Comparison of ENCODE assay signal across 8 cellular contexts in the genomic region with DNA sequence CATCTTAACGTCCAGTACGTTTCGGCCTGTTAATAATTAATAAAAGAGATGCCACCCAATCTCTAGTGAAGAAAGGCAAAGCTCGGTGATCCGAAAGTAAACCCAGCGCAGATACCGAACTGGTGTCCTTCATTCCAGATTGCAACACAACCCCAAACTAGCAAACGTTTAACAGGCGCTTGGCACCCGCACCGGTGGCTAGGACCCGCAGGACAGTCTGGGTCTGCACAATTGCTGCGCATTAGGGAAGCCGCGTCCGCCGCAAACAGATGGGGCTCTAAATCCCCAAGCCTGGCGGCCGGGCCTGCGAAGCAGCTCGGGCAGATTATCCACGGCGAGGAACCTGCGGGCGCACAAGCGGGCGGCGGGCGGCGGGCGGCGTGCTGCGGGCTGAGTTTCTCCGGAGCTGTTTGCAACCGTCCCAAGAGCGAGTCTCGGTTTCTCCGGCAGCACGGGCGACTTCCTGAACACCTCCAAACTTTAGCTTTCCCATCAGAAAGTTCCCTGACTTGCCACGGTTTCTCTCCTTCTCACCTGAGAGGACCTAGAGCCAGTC.
DNase-seq lines count a peak whose midpoint lies in the region; ATAC-seq, FAIRE-seq and TF ChIP-seq lines count a peak whose summit lies in the region.

No MANE protein-coding gene starts in this region.

- H3K4me1 ChIP-seq in BE2C (peaks cover 3% of the 10 kb centered on the region; the same call in 1 of the 2 replicates), kidney (ENCODE audit: control insufficient read depth in 1 of 2, insufficient read depth in 1 of 2, low read depth in 1 of 2, low read length in 2 of 2) (no peaks in the 10 kb centered on the region)

- DNase-seq in BE2C (peak; percentile 65), bronchial epithelial cell (ENCODE audit: low read depth) (no peak), kidney (peak; percentile 85), kidney glomerular epithelial cell (lab: John Stamatoyannopoulos, UW) (no peak)
- DNase-seq in stimulated activated CD4-positive, alpha-beta T cell treated with anti-CD3 and anti-CD28 coated beads, Interleukin-15, amount 100 ng/mL, for 24 hours: peak; percentile 68

- TF ChIP-seq CTCF in BE2C (IDR thresholded peaks at IDR 0.05; ENCODE audit: low read depth, low read length): no peak
- TF ChIP-seq CTCF in bronchial epithelial cell (IDR thresholded peaks at IDR 0.05; ENCODE audit: insufficient read depth, low read length, severe bottlenecking): peak; percentile 2
- TF ChIP-seq CTCF in kidney (IDR thresholded peaks at IDR 0.05; ENCODE audit: borderline replicate concordance, extremely low read depth, insufficient read depth): no peak

- no peaks in the 10 kb centered on the region for H3K9me3 ChIP-seq in BE2C
- H3K9me3 ChIP-seq in kidney (ENCODE audit: control insufficient read depth in 1 of 2, low read length in 2 of 2): no peaks in the 10 kb centered on the region

- peaks cover 44% of the 10 kb centered on the region for H3K27me3 ChIP-seq in BE2C
- no peaks in the 10 kb centered on the region for H3K27me3 ChIP-seq in bronchial epithelial cell (ENCODE audit: control insufficient read depth, insufficient read depth, low read length)

- ATAC-seq in HG02763 (IDR thresholded peaks at IDR 0.05; ENCODE audit: unreplicated experiment) (peak; percentile 7), GM19397 (IDR thresholded peaks at IDR 0.05; ENCODE audit: unreplicated experiment) (no peak)

- H3K36me3 ChIP-seq in BE2C: no peaks in the 10 kb centered on the region
- H3K36me3 ChIP-seq in bronchial epithelial cell (ENCODE audit: control insufficient read depth, insufficient read depth, low read length): no peaks in the 10 kb centered on the region
- no peaks in the 10 kb centered on the region for H3K36me3 ChIP-seq in kidney (ENCODE audit: control insufficient read depth in 1 of 2, insufficient read depth in 2 of 2, low read length in 2 of 2)

- no peaks in the 10 kb centered on the region for H3K9me3 Mint-ChIP-seq in T-helper 1 cell treated with Interleukin-12 subunit alpha and Interleukin-12 subunit beta and Interleukin-4 antibody, amounts not matched to agents 30 μg/mL and 1 μg/mL, for 36 hours

- H3K27me3 Mint-ChIP-seq in T-helper 1 cell treated with Interleukin-12 subunit alpha and Interleukin-12 subunit beta and Interleukin-4 antibody, amounts not matched to agents 30 μg/mL and 1 μg/mL, for 36 hours (ENCODE audit: low read depth): no peaks in the 10 kb centered on the region

- peak overlapping the region; percentile 97 for H3K4me3 Mint-ChIP-seq in T-helper 1 cell treated with Interleukin-12 subunit alpha and Interleukin-12 subunit beta and Interleukin-4 antibody, amounts not matched to agents 30 μg/mL and 1 μg/mL, for 36 hours

- peak overlapping the region; percentile 91 for H3K27ac Mint-ChIP-seq in T-helper 1 cell treated with Interleukin-12 subunit alpha and Interleukin-12 subunit beta and Interleukin-4 antibody, amounts not matched to agents 30 μg/mL and 1 μg/mL, for 36 hours

- H3K9ac ChIP-seq in kidney (ENCODE audit: low read length in 2 of 2): peak overlapping the region; percentile 52 to 68

- intact Hi-C loops in kidney (cut with DNase I): no loop called here

- H3K4me3 ChIP-seq in BE2C (ENCODE audit: low read depth, low read length): peak overlapping the region; percentile 68
- H3K4me3 ChIP-seq in bronchial epithelial cell (ENCODE audit: low read depth, low read length): peak overlapping the region; percentile 67
- peak overlapping the region; percentile 66 to 70 for H3K4me3 ChIP-seq in kidney (ENCODE audit: low read length in 2 of 2)

- FAIRE-seq in bronchial epithelial cell (lab: Jason Lieb, UNC) (no peak), kidney (lab: Jason Lieb, UNC) (no peak)

- H3K27ac ChIP-seq in kidney (ENCODE audit: low read depth in 2 of 2, low read length in 2 of 2): peak overlapping the region; percentile 85 to 91

- H3K4me1 Mint-ChIP-seq in T-helper 1 cell treated with Interleukin-12 subunit alpha and Interleukin-12 subunit beta and Interleukin-4 antibody, amounts not matched to agents 30 μg/mL and 1 μg/mL, for 36 hours (ENCODE audit: low read depth): peaks cover 64% of the 10 kb centered on the region

- peaks cover 14% of the 10 kb centered on the region for H3K36me3 Mint-ChIP-seq in T-helper 1 cell treated with Interleukin-12 subunit alpha and Interleukin-12 subunit beta and Interleukin-4 antibody, amounts not matched to agents 30 μg/mL and 1 μg/mL, for 36 hours (ENCODE audit: low read depth)

Comparison
In these comparisons a context has a peak if more than half of its experiments do, and no peak if none do; other contexts are left out.
1. DNase-seq: peak in BE2C (single experiment), kidney (single experiment) and stimulated activated CD4-positive, alpha-beta T cell treated with anti-CD3 and anti-CD28 coated beads, Interleukin-15, amount 100 ng/mL, for 24 hours (single experiment); none in bronchial epithelial cell (single experiment) and kidney glomerular epithelial cell (single experiment).
2. Peak in every context shown above with its lines, with median percentiles within 50 percentile points of each other: H3K4me3 ChIP-seq.